In the genomic region with DNA sequence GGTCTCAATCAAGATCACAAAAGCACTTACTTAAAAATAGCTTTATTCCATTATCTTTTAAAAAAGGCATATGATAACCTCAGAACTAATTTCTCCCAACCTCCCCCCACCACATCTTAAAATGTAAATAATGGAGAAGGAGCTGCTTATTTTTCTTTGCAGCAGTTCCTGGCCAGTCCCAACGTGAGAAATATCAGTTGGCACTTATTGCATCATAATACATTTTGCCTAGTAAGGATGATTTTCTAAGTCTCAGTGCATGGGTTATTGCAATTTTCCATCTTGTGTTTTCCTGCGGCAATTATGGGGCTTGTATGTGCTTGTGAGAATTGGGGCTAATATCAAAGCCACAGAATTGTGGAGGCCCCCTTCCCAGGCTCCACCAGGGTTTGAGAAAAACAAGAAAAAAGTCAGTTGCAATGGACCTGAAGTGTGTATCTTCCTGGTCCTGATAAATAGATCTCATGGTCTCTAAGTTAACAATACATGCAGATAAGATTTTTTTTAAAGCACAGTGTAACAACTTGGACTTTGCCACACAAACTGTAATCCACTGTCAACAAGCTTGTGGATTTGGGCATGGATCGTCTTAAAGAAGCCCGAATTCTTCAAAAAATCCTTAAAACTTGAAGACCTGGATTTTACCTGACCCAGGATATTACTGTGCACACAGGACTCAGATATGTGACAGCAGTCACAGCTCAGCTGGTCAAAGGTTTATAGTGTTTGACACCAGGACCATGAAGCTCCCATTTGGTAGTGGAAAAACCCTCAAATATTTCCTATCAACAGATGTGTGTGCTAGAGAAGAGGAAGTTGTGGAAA, we compare ENCODE assay signal across 1 cellular context.
TF ChIP-seq lines count a peak whose summit lies in the region.

No MANE protein-coding gene starts in this region.

TF ChIP-seq in H1, 55 proteins besides CTCF, POLR2A, EP300 and RAD21:
- TF ChIP-seq CBX5 (IDR thresholded peaks at IDR 0.05; ENCODE audit: low read depth, low read length) (no peak), CEBPB (IDR thresholded peaks at IDR 0.05; ENCODE audit: low read depth, low read length) (peak; percentile 66; the same call in 1 of the 2 replicates)
